8 cellular contexts compared by ENCODE assay signal in the genomic region with DNA sequence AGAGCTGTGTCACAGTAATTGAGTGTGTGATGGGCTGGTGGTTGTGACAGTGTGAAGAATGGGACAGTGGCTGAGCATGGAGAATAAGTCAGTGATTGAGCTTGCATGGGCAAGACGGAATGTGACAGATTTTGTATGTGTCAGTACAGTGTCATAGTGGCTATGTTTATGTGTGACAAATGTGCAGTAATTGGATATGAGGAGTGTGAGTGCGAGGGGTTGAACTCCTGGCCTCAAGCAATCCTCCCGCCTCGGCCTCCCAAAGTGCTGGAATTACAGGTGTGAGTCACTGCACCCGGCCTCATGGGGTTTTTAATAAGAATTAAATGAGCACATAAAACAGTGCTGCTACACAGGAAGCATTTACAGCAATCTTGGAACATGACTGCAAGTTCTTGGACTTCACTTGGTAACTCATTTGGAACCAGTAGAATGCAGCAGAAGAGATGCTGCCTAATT. TPM values are rescaled to one million over a fixed set of nuclear protein-coding genes. Genes with fewer than 3 reads are reported as not detected.
DNase-seq lines count a peak whose midpoint lies in the region; ATAC-seq and TF ChIP-seq lines count a peak whose summit lies in the region.

No MANE protein-coding gene starts in this region.

- TF ChIP-seq CTCF in AG04450 (IDR thresholded peaks at IDR 0.05; ENCODE audit: low read depth, low read length) (no peak), brain microvascular endothelial cell (IDR thresholded peaks at IDR 0.05; ENCODE audit: low read depth, low read length, missing control alignments) (no peak)

- peaks cover 9% of the 10 kb centered on the region for H3K4me1 ChIP-seq in mesodermal cell (ENCODE audit: control insufficient read depth, insufficient read depth, low read length, poor library complexity, severe bottlenecking)

- H3K27me3 ChIP-seq in AG04450 (ENCODE audit: control insufficient read depth, insufficient read depth, low read length) (no peaks in the 10 kb centered on the region), brain microvascular endothelial cell (replicated peaks) (no peaks in the 10 kb centered on the region)

- H3K27ac ChIP-seq in AG04450 (ENCODE audit: low read depth, low read length) (no peak overlapping the region), brain microvascular endothelial cell (no peak overlapping the region), mesodermal cell (ENCODE audit: low read depth, low read length, severe bottlenecking) (no peak overlapping the region)

- CTCF ChIA-PET in AG04450 (lab: Charles Lee) = no interaction called here

- ATAC-seq in GM21786 (IDR thresholded peaks at IDR 0.05; ENCODE audit: unreplicated experiment) (no peak), HG02571 (IDR thresholded peaks at IDR 0.05; ENCODE audit: unreplicated experiment) (no peak)

- in situ Hi-C loops in brain microvascular endothelial cell (cut with HindIII; ENCODE audit: low pct_ligation_motif_present, low sequenced_read_pairs) = no loop called here

- H3K9me3 ChIP-seq in AG04450 (ENCODE audit: control insufficient read depth, insufficient read depth, low read length) (no peaks in the 10 kb centered on the region; the same call in 1 of the 2 replicates), mesodermal cell (ENCODE audit: control insufficient read depth, low read length) (no peaks in the 10 kb centered on the region)

- 81 to 92% methylated on average over 2 to 5 of the region's 5 CpGs for WGBS in mesodermal cell (ENCODE audit: insufficient coverage in 2 of 2), 2 experiments

- DNase-seq in AG04450 (ENCODE audit: low read depth, low spot score) = no peak
- peak; percentile 47 for DNase-seq in HT1080 (ENCODE audit: low read depth)
- DNase-seq in brain microvascular endothelial cell = no peak
- DNase-seq in nucleus accumbens (lab: John Stamatoyannopoulos, UW) = no peak
- no peak for DNase-seq in stimulated activated CD4-positive, alpha-beta T cell treated with anti-CD3 and anti-CD28 coated beads, Interleukin-4, amount 100 ng/mL, for 4 hours

- POLR2A ChIA-PET in AG04450 (lab: Yijun Ruan, JAX) = interaction anchor here (0.7 to 1.1 kb wide), 2 partner anchors 36 to 95 kb away, joined by 3 to 5 read pairs; no protein-coding TSS in a partner anchor

- peaks cover 7% of the 10 kb centered on the region for H3K36me3 ChIP-seq in brain microvascular endothelial cell (replicated peaks)
- H3K36me3 ChIP-seq in mesodermal cell (ENCODE audit: control insufficient read depth, insufficient read depth, low read length) = peaks cover 12% of the 10 kb centered on the region

- H3K4me3 ChIP-seq in AG04450 (ENCODE audit: low read depth, low read length) (peak overlapping the region; percentile 82), brain microvascular endothelial cell (ENCODE audit: low read depth, low read length) (peak overlapping the region; percentile 76), mesodermal cell (ENCODE audit: extremely low read depth, insufficient read depth, low read length, poor library complexity, severe bottlenecking) (peak overlapping the region; percentile 89)

RNA-seq across cellular contexts. Expression of gene RRAS2, which starts 0.6 kb away (rescaled TPM):
- 74.5 and 95.8 TPM in 2 replicates for polyA plus RNA-seq in AG04450 (2011; rRNA removed)
- polyA minus RNA-seq in AG04450 (2011; rRNA and poly(A)+ RNA removed) = 21.8 and 45.0 TPM in 2 replicates
- total RNA-seq in HT1080 (2014; rRNA removed; shearing (Covaris generic)) = 80.7 and 93.9 TPM in 2 replicates
- polyA plus RNA-seq in HT1080 (2015; cell fraction: cytosol; rRNA removed) = 105 and 114 TPM in 2 replicates
- polyA plus RNA-seq in HT1080 (2015; cell fraction: nucleus; rRNA removed) = 52.5 and 62.1 TPM in 2 replicates
- 47.5 TPM for polyA plus RNA-seq in mesodermal cell (2013, experiment 1 of 2)
- polyA plus RNA-seq in mesodermal cell (2013, experiment 2 of 2) = 52.1 TPM
